Comparison of ENCODE assay signal across 23 cellular contexts in genomic region chr17:5080591-5080990, GRCh38. TPM values are rescaled to one million over a fixed set of nuclear protein-coding genes. Genes with fewer than 3 reads are reported as not detected.
A peak's percentile ranks its signal among the peaks of the same experiment; 100 is the strongest.
DNase-seq lines count a peak whose midpoint lies in the region; ATAC-seq and TF ChIP-seq lines count a peak whose summit lies in the region.
"Had no signal": no experiment of that assay in that cellular context is flagged by ENCODE, and none has a peak within 500 bp of the region (broad histone marks: within the 10 kb centered on the region; RNA-seq: fewer than 3 reads in every experiment).

No MANE protein-coding gene starts in this region.

- intact Hi-C loops in natural killer cell (cut with micrococcal nuclease), result no loop called here

- H3K36me3 Mint-ChIP-seq in natural killer cell (peaks cover 9% of the 10 kb centered on the region), memory B cell (peaks cover 27% of the 10 kb centered on the region)
- peaks cover 23% of the 10 kb centered on the region for H3K36me3 Mint-ChIP-seq in natural killer cell treated with Interleukin-12 subunit alpha and Interleukin-12 subunit beta and Interleukin-15 and Interleukin-18, amount 100 ng/mL, for 72 hours
- peaks cover 41 to 48% of the 10 kb centered on the region in 2 donors for H3K36me3 Mint-ChIP-seq in stimulated activated naive B cell treated with anti-CD40 and anti-IgM and Interleukin-4, amounts not matched to agents 10 μg/mL and 1 μg/mL and 100 μg/mL, for 72 hours

- H3K4me3 Mint-ChIP-seq in natural killer cell (no peak overlapping the region), memory B cell (peak overlapping the region; percentile 7)
- no peak overlapping the region for H3K4me3 Mint-ChIP-seq in natural killer cell treated with Interleukin-12 subunit alpha and Interleukin-12 subunit beta and Interleukin-15 and Interleukin-18, amount 100 ng/mL, for 72 hours
- peak overlapping the region in 1 of 2 donors; percentile 51 for H3K4me3 Mint-ChIP-seq in stimulated activated naive B cell treated with anti-CD40 and anti-IgM and Interleukin-4, amounts not matched to agents 10 μg/mL and 1 μg/mL and 100 μg/mL, for 72 hours
- H3K4me3 Mint-ChIP-seq: B cell had no signal

- peaks cover 34% of the 10 kb centered on the region in 2 donors for H3K4me1 Mint-ChIP-seq in natural killer cell
- H3K4me1 Mint-ChIP-seq in natural killer cell treated with Interleukin-12 subunit alpha and Interleukin-12 subunit beta and Interleukin-15 and Interleukin-18, amount 100 ng/mL, for 72 hours (ENCODE audit: low read depth in 2 of 2), result peaks cover 21 to 23% of the 10 kb centered on the region in 2 donors
- peaks cover 18% of the 10 kb centered on the region for H3K4me1 Mint-ChIP-seq in memory B cell
- H3K4me1 Mint-ChIP-seq in stimulated activated naive B cell treated with anti-CD40 and anti-IgM and Interleukin-4, amounts not matched to agents 10 μg/mL and 1 μg/mL and 100 μg/mL, for 72 hours, result peaks cover 21 to 48% of the 10 kb centered on the region in 2 donors

- TF ChIP-seq CTCF in natural killer cell (IDR thresholded peaks at IDR 0.05), result no peak

- H3K27me3 Mint-ChIP-seq in natural killer cell (ENCODE audit: low read depth in 2 of 2), result no peaks in the 10 kb centered on the region
- H3K27me3 Mint-ChIP-seq in natural killer cell treated with Interleukin-12 subunit alpha and Interleukin-12 subunit beta and Interleukin-15 and Interleukin-18, amount 100 ng/mL, for 72 hours, result no peaks in the 10 kb centered on the region
- no peaks in the 10 kb centered on the region for H3K27me3 Mint-ChIP-seq in memory B cell
- H3K27me3 Mint-ChIP-seq in stimulated activated naive B cell treated with anti-CD40 and anti-IgM and Interleukin-4, amounts not matched to agents 10 μg/mL and 1 μg/mL and 100 μg/mL, for 72 hours, result no peaks in the 10 kb centered on the region
- H3K27me3 Mint-ChIP-seq: B cell had no signal

- H3K27ac Mint-ChIP-seq in natural killer cell (peak overlapping the region; percentile 4 to 9), memory B cell (no peak overlapping the region)
- H3K27ac Mint-ChIP-seq in natural killer cell treated with Interleukin-12 subunit alpha and Interleukin-12 subunit beta and Interleukin-15 and Interleukin-18, amount 100 ng/mL, for 72 hours, result no peak overlapping the region
- peak overlapping the region; percentile 2 for H3K27ac Mint-ChIP-seq in stimulated activated naive B cell treated with anti-CD40 and anti-IgM and Interleukin-4, amounts not matched to agents 10 μg/mL and 1 μg/mL and 100 μg/mL, for 72 hours
- H3K27ac Mint-ChIP-seq: B cell had no signal

- peaks cover 0 to 5% of the 10 kb centered on the region in 2 donors for H3K9me3 Mint-ChIP-seq in natural killer cell
- peaks cover 6% of the 10 kb centered on the region for H3K9me3 Mint-ChIP-seq in natural killer cell treated with Interleukin-12 subunit alpha and Interleukin-12 subunit beta and Interleukin-15 and Interleukin-18, amount 100 ng/mL, for 72 hours
- peaks cover 6% of the 10 kb centered on the region for H3K9me3 Mint-ChIP-seq in memory B cell
- H3K9me3 Mint-ChIP-seq in stimulated activated naive B cell treated with anti-CD40 and anti-IgM and Interleukin-4, amounts not matched to agents 10 μg/mL and 1 μg/mL and 100 μg/mL, for 72 hours, result peaks cover 7 to 9% of the 10 kb centered on the region in 2 donors

- DNase-seq in natural killer cell (no peak), RKO (ENCODE audit: low spot score) (peak; percentile 40), memory B cell (ENCODE audit: low spot score in 2 of 2) (no peak), kidney tubule cell (ENCODE audit: low spot score) (no peak), cerebellar nuclear complex (lab: John Stamatoyannopoulos, UW) (no peak), NK-92 (lab: John Stamatoyannopoulos, UW; ENCODE audit: unreplicated experiment) (no peak)
- DNase-seq in natural killer cell treated with Interleukin-12 subunit alpha and Interleukin-12 subunit beta and Interleukin-15 and Interleukin-18, amount 100 ng/mL, for 72 hours (ENCODE audit: low spot score), result no peak
- no peak for DNase-seq in stimulated activated naive B cell treated with anti-CD40 and anti-IgM and Interleukin-4, amounts not matched to agents 10 μg/mL and 1 μg/mL and 100 μg/mL, for 72 hours
- DNase-seq: H7, MG63, NCI-H1105 treated with DMSO at 0.1 percent for 48 hours, NCI-H146, NCI-H2029, NCI-H446, NCI-H524 treated with DMSO at 0.1 percent for 48 hours, NCI-H82, PC-9, Right ventricle myocardium superior, RPMI8226 had no signal

- ATAC-seq in natural killer cell (no peak), memory B cell (ENCODE audit: low read depth) (no peak)
- no peak for ATAC-seq in natural killer cell treated with Interleukin-12 subunit alpha and Interleukin-12 subunit beta and Interleukin-15 and Interleukin-18, amount 100 ng/mL, for 72 hours
- no peak for ATAC-seq in stimulated activated naive B cell treated with anti-CD40 and anti-IgM and Interleukin-4, amounts not matched to agents 10 μg/mL and 1 μg/mL and 100 μg/mL, for 72 hours (replicated peaks)
- ATAC-seq: K562 had no signal

RNA-seq across cellular contexts. Expression of gene ZFP3, which starts 2.3 kb away (rescaled TPM):
- total RNA-seq in natural killer cell, result 1 to 10 TPM; 3.8 to 7.2 (median 5.1) TPM
- 1 to 10 TPM; 2.0 to 4.9 TPM for total RNA-seq in natural killer cell treated with Interleukin-12 subunit alpha and Interleukin-12 subunit beta and Interleukin-15 and Interleukin-18, amount 100 ng/mL, for 72 hours

RNA-seq across cellular contexts. Expression of gene ZNF232, which starts 31.1 kb away (rescaled TPM):
- total RNA-seq in natural killer cell, result 1 to 10 TPM; 2.8 to 6.5 (median 5.6) TPM
- total RNA-seq in natural killer cell treated with Interleukin-12 subunit alpha and Interleukin-12 subunit beta and Interleukin-15 and Interleukin-18, amount 100 ng/mL, for 72 hours, result 10 to 100 TPM; 14.0 to 15.1 TPM

RNA-seq across cellular contexts. Expression of gene USP6, which starts 35.2 kb away (rescaled TPM):
- total RNA-seq in natural killer cell, result under 1 TPM; 0.07 to 0.34 (median 0.13) TPM
- under 1 TPM; 0.06 to 0.21 TPM for total RNA-seq in natural killer cell treated with Interleukin-12 subunit alpha and Interleukin-12 subunit beta and Interleukin-15 and Interleukin-18, amount 100 ng/mL, for 72 hours
- total RNA-seq: Right ventricle myocardium superior, SJSA1 had no signal

RNA-seq across cellular contexts. Expression of gene SLC52A1, which starts 45.4 kb away (rescaled TPM):
- total RNA-seq in natural killer cell, result not detected
- not detected for total RNA-seq in natural killer cell treated with Interleukin-12 subunit alpha and Interleukin-12 subunit beta and Interleukin-15 and Interleukin-18, amount 100 ng/mL, for 72 hours
- total RNA-seq: A673, B cell, K562, Right ventricle myocardium superior, SJSA1 had no signal

Comparison
In these comparisons a context has a peak if more than half of its experiments do, and no peak if none do; other contexts are left out.
1. H3K27ac Mint-ChIP-seq: peak in natural killer cell (2 of 2) and stimulated activated naive B cell treated with anti-CD40 and anti-IgM and Interleukin-4, amounts not matched to agents 10 μg/mL and 1 μg/mL and 100 μg/mL, for 72 hours (single experiment); none in natural killer cell treated with Interleukin-12 subunit alpha and Interleukin-12 subunit beta and Interleukin-15 and Interleukin-18, amount 100 ng/mL, for 72 hours (0 of 2) and memory B cell (single experiment).